In genomic region chr13:26971990-26972888, GRCh38 we compare ENCODE assay signal across 1 cellular context.
TF ChIP-seq lines count a peak whose summit lies in the region.

No MANE protein-coding gene starts in this region.

TF ChIP-seq in HCT116, 20 proteins besides CTCF, POLR2A, EP300 and RAD21 (continued from another document):
- no peak for TF ChIP-seq REST (IDR thresholded peaks at IDR 0.05; ENCODE audit: low read depth)
- no peak for TF ChIP-seq POLR2AphosphoS5 (IDR thresholded peaks at IDR 0.05; ENCODE audit: low read depth, low read length)
- no peak for TF ChIP-seq MAX (IDR thresholded peaks at IDR 0.05)
- TF ChIP-seq ELF1 (IDR thresholded peaks at IDR 0.05; ENCODE audit: borderline replicate concordance, low read depth): no peak
- TF ChIP-seq ATF3 (IDR thresholded peaks at IDR 0.05): no peak
- no peak for TF ChIP-seq EZH2 (IDR thresholded peaks at IDR 0.05)
- TF ChIP-seq SP1 (IDR thresholded peaks at IDR 0.05; ENCODE audit: low read depth): no peak
- no peak for TF ChIP-seq CEBPB (IDR thresholded peaks at IDR 0.05; ENCODE audit: low read depth)
- no peak for TF ChIP-seq EGR1 (IDR thresholded peaks at IDR 0.05; ENCODE audit: low read depth)
- TF ChIP-seq JUND (IDR thresholded peaks at IDR 0.05): no peak
- TF ChIP-seq SRF (IDR thresholded peaks at IDR 0.05; ENCODE audit: low read depth): no peak
- TF ChIP-seq TCF7L2 (IDR thresholded peaks at IDR 0.05; ENCODE audit: borderline replicate concordance, extremely low read depth, insufficient read depth, insufficient read length): no peak
- no peak for TF ChIP-seq SIN3A (IDR thresholded peaks at IDR 0.05; ENCODE audit: low read depth)
- TF ChIP-seq FOSL1 (IDR thresholded peaks at IDR 0.05; ENCODE audit: low read depth): no peak
- no peak for TF ChIP-seq ZNF274 (IDR thresholded peaks at IDR 0.05; ENCODE audit: low read depth, low read length)
